Comparison of ENCODE assay signal across 8 cellular contexts in the genomic region with DNA sequence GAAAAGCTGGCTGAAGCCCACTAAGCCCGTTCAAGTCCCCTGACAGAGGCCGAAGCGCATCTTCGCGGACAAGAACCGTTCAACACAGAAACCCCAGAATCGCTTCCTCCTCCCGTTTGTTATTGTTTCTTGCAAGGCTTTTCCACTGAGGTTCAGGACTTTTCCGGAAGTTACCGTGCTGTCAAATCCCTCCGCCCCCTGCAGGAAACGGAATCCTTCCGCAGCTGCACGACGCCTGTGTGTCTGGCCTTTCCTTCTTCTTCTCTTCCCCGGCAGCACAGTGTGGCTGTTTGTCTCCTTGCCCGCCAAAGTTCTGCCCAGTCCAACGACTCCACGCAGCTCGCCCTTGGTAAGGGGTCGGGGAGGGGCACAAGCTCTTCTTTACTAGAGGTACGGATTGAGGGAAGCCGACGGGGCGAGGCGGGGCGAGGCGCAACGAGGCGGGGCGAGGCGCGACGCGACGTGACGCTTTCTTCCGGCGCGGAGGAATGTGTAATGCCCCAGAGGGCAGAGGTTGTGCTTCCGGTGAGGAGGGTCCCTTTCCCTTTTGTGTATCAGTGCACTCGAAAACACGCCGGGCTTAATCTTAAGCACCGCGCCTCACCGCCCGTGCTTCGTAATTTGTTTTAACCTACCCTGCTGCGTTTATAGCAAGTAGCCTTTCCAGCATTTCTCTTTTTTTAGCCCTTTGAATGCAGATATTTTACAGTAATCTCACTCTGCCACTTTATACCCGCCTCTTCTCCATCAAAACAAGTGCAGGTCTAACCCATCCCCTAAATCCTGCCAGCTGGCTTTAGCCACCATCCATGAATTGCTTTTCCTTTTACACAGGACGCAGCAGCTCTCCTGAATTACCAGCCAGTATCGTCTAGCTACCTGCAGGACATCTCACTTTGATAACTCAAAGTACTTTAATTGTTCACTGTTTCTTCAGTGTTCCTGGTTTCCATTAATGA. TPM values are rescaled to one million over a fixed set of nuclear protein-coding genes. Genes with fewer than 3 reads are reported as not detected.
DNase-seq lines count a peak whose midpoint lies in the region; ATAC-seq and TF ChIP-seq lines count a peak whose summit lies in the region.

TSS of gene KDM5A (minus strand) at position 183 of the 959 bp plus-strand sequence. CDS start 229 bp downstream, outside the sequence.

- WGBS in right lobe of liver (ENCODE audit: insufficient coverage, low coverage, low lambda C conversion rate, missing lambda C conversion rate) = 3% methylated on average over 30 of the region's 53 CpGs

- TF ChIP-seq POLR2A in GM19099 (IDR thresholded peaks at IDR 0.05; ENCODE audit: extremely low read depth, insufficient read length, low read depth) (peak; percentile 68), right lobe of liver (IDR thresholded peaks at IDR 0.05) (peak; percentile 40)

- no peaks in the 10 kb centered on the region for H3K9me3 ChIP-seq in right lobe of liver

- H3K4me1 ChIP-seq in right lobe of liver = peaks cover 0 to 27% (median 8%) of the 10 kb centered on the region in 4 donors

- peaks cover 0 to 1% (median 0%) of the 10 kb centered on the region in 4 donors for H3K36me3 ChIP-seq in right lobe of liver

- H3K4me3 ChIP-seq in right lobe of liver = peak within 1 kb of the TSS; percentile 82 to 88 (median 83)

- H3K27me3 ChIP-seq in right lobe of liver = no peaks in the 10 kb centered on the region

- peak; percentile 76 for DNase-seq in A172 (ENCODE audit: low spot score)
- peak; percentile 88 for DNase-seq in activated CD4-positive, CD25-positive, alpha-beta regulatory T cell treated with anti-CD3 and anti-CD28 coated beads, Interleukin-2, amount 50 U/mL, for 72 hours
- peak; percentile 94 for DNase-seq in dedifferentiated amniotic fluid mesenchymal stem cell (ENCODE audit: extremely low spot score)
- DNase-seq in right lobe of liver = peak; percentile 92 to 94 (median 93)
- peak; percentile 80 to 85 for DNase-seq in stimulated activated CD4-positive, alpha-beta T cell treated with anti-CD3 and anti-CD28 coated beads, Interleukin-4, amount 100 ng/mL, for 48 hours (ENCODE audit: low read depth in 2 of 2)
- no peak for DNase-seq in NCI-H446 (lab: John Stamatoyannopoulos, UW)

- intact Hi-C loops in right lobe of liver (cut with DNase I) = no loop called here

- TF ChIP-seq CTCF in right lobe of liver (IDR thresholded peaks at IDR 0.05) = no peak

- ATAC-seq in HG03432 (IDR thresholded peaks at IDR 0.05; ENCODE audit: unreplicated experiment) = peak; percentile 95
- ATAC-seq in right lobe of liver = peak; percentile 98 to 99 (median 98)

- peak within 1 kb of the TSS; percentile 75 to 92 (median 91) for H3K27ac ChIP-seq in right lobe of liver

RNA-seq across cellular contexts. Expression of gene KDM5A, which starts in this region (rescaled TPM):
- total RNA-seq in A172 (2014; rRNA removed; shearing (Covaris generic)) = 17.8 and 43.0 TPM in 2 replicates
- total RNA-seq in right lobe of liver = 10 to 100 TPM; 10.8 to 31.0 (median 27.9) TPM

Comparison
In these comparisons a context has a peak if more than half of its experiments do, and no peak if none do; other contexts are left out.
1. DNase-seq: peak in A172 (single experiment), activated CD4-positive, CD25-positive, alpha-beta regulatory T cell treated with anti-CD3 and anti-CD28 coated beads, Interleukin-2, amount 50 U/mL, for 72 hours (single experiment), dedifferentiated amniotic fluid mesenchymal stem cell (single experiment), right lobe of liver (3 of 3) and stimulated activated CD4-positive, alpha-beta T cell treated with anti-CD3 and anti-CD28 coated beads, Interleukin-4, amount 100 ng/mL, for 48 hours (2 of 2); none in NCI-H446 (0 of 2).